ENCODE assay signal across 13 cellular contexts in the genomic region with DNA sequence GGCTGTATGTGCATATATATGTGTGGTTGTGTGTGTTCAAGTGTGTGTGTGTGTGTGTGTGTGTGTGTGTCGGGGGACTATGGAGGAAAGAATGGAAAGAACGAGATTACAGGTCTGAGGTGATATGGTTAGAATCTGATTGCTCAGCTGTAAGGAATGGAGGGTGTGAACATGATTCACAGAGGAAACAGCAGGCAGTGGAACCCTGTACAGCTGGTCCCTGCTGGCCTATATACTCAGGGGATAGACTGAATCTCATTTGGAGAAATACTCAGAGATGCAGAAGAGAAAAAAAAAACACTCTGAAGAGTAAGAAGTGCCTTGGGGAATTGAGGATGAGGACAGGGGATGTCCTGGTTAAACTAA.
DNase-seq lines count a peak whose midpoint lies in the region; ATAC-seq and TF ChIP-seq lines count a peak whose summit lies in the region.
"Had no signal": no experiment of that assay in that cellular context is flagged by ENCODE, and none has a peak within 500 bp of the region (broad histone marks: within the 10 kb centered on the region; RNA-seq: fewer than 3 reads in every experiment).

No MANE protein-coding gene starts in this region.

- TF ChIP-seq CTCF in kidney epithelial cell (IDR thresholded peaks at IDR 0.05; ENCODE audit: insufficient read depth, low read length, poor library complexity, severe bottlenecking) (no peak), type B pancreatic cell (conservative IDR thresholded peaks at IDR 0.05) (no peak), GM23338 (conservative IDR thresholded peaks at IDR 0.05; ENCODE audit: low read depth in 2 of 2) (no peak)

- no peak overlapping the region for H3K4me2 ChIP-seq in GM23338

- H3K27me3 Mint-ChIP-seq in type B pancreatic cell = no peaks in the 10 kb centered on the region
- H3K27me3 Mint-ChIP-seq in effector memory CD8-positive, alpha-beta T cell = no peaks in the 10 kb centered on the region
- H3K27me3 Mint-ChIP-seq in GM23338 (ENCODE audit: insufficient read depth, low read depth, poor library complexity) = peaks cover 2% of the 10 kb centered on the region
- H3K27me3 Mint-ChIP-seq: naive B cell; stimulated activated naive CD8-positive, alpha-beta T cell treated with anti-CD3 and anti-CD28 coated beads, Interleukin-15, amount 100 ng/mL, for 72 hours had no signal

- H3F3A ChIP-seq in GM23338 (replicated peaks; ENCODE audit: low read depth) = no peaks in the 10 kb centered on the region

- H2AFZ ChIP-seq in GM23338 = no peak overlapping the region

- H3K4me1 ChIP-seq in GM23338 (ENCODE audit: insufficient read depth) = no peaks in the 10 kb centered on the region

- H3K79me2 ChIP-seq in GM23338 (replicated peaks; ENCODE audit: insufficient read depth) = no peaks in the 10 kb centered on the region

- H3K4me1 Mint-ChIP-seq in type B pancreatic cell (ENCODE audit: unreplicated experiment) (peaks cover 14% of the 10 kb centered on the region), GM23338 (peaks cover 7% of the 10 kb centered on the region)
- no peaks in the 10 kb centered on the region for H3K4me1 Mint-ChIP-seq in effector memory CD8-positive, alpha-beta T cell (ENCODE audit: low read depth in 2 of 2)
- H3K4me1 Mint-ChIP-seq: naive B cell; stimulated activated naive CD8-positive, alpha-beta T cell treated with anti-CD3 and anti-CD28 coated beads, Interleukin-15, amount 100 ng/mL, for 72 hours had no signal

- peak overlapping the region; percentile 51 for H3K27ac Mint-ChIP-seq in type B pancreatic cell
- no peak overlapping the region for H3K27ac Mint-ChIP-seq in effector memory CD8-positive, alpha-beta T cell
- no peak overlapping the region for H3K27ac Mint-ChIP-seq in GM23338
- H3K27ac Mint-ChIP-seq: naive B cell; stimulated activated naive CD8-positive, alpha-beta T cell treated with anti-CD3 and anti-CD28 coated beads, Interleukin-15, amount 100 ng/mL, for 72 hours had no signal

- no peak for ATAC-seq in effector memory CD8-positive, alpha-beta T cell (replicated peaks)
- ATAC-seq in GM23338 = no peak
- ATAC-seq: stimulated activated naive CD8-positive, alpha-beta T cell treated with anti-CD3 and anti-CD28 coated beads, Interleukin-15, amount 100 ng/mL, for 72 hours had no signal

- H3K9me3 Mint-ChIP-seq in type B pancreatic cell = no peaks in the 10 kb centered on the region
- peaks cover 0 to 7% of the 10 kb centered on the region in 2 donors for H3K9me3 Mint-ChIP-seq in effector memory CD8-positive, alpha-beta T cell
- no peaks in the 10 kb centered on the region for H3K9me3 Mint-ChIP-seq in GM23338
- H3K9me3 Mint-ChIP-seq: H9 had no signal

- H3K4me3 ChIP-seq in kidney epithelial cell (ENCODE audit: low read depth, low read length) = no peak overlapping the region
- no peak overlapping the region for H3K4me3 ChIP-seq in GM23338
- H3K4me3 ChIP-seq: coronary artery had no signal

- no peaks in the 10 kb centered on the region for H3K36me3 ChIP-seq in kidney epithelial cell (ENCODE audit: control insufficient read depth, insufficient read depth, low read length)
- H3K36me3 ChIP-seq in GM23338 (ENCODE audit: insufficient read depth) = no peaks in the 10 kb centered on the region

- no peaks in the 10 kb centered on the region for H4K20me1 ChIP-seq in GM23338 (replicated peaks; ENCODE audit: insufficient read depth)

- H3K36me3 Mint-ChIP-seq in type B pancreatic cell (no peaks in the 10 kb centered on the region), GM23338 (ENCODE audit: low read depth) (no peaks in the 10 kb centered on the region)
- no peaks in the 10 kb centered on the region for H3K36me3 Mint-ChIP-seq in effector memory CD8-positive, alpha-beta T cell (ENCODE audit: insufficient read depth)
- H3K36me3 Mint-ChIP-seq: naive B cell had no signal

- H3K4me3 Mint-ChIP-seq in type B pancreatic cell (no peak overlapping the region), GM23338 (no peak overlapping the region)
- H3K4me3 Mint-ChIP-seq in effector memory CD8-positive, alpha-beta T cell = no peak overlapping the region
- H3K4me3 Mint-ChIP-seq: H9; naive B cell; stimulated activated naive CD8-positive, alpha-beta T cell treated with anti-CD3 and anti-CD28 coated beads, Interleukin-15, amount 100 ng/mL, for 72 hours had no signal

- no peaks in the 10 kb centered on the region for H3K27me3 ChIP-seq in kidney epithelial cell (ENCODE audit: control insufficient read depth, insufficient read depth, low read length)
- no peaks in the 10 kb centered on the region for H3K27me3 ChIP-seq in GM23338 (ENCODE audit: insufficient read depth)

- no peak overlapping the region for H3K27ac ChIP-seq in GM23338 (ENCODE audit: low read depth)
- H3K27ac ChIP-seq: coronary artery had no signal

- H3K9me2 ChIP-seq in GM23338 (ENCODE audit: insufficient read depth) = no peaks in the 10 kb centered on the region

- DNase-seq in NCI-H146 (lab: John Stamatoyannopoulos, UW) (peak; percentile 6), NCI-H146 treated with DMSO at 0.1 percent for 48 hours (lab: John Stamatoyannopoulos, UW; ENCODE audit: unreplicated experiment) (no peak), amniotic epithelial cell (ENCODE audit: low read depth) (peak; percentile 66), kidney epithelial cell (ENCODE audit: low read depth) (peak; percentile 88), type B pancreatic cell (ENCODE audit: extremely low spot score, unreplicated experiment) (no peak), NCI-H187 (lab: John Stamatoyannopoulos, UW) (no peak), GM23338 (ENCODE audit: low spot score) (no peak)
- no peak for DNase-seq in effector memory CD8-positive, alpha-beta T cell
- DNase-seq: activated CD4-positive, CD25-positive, alpha-beta regulatory T cell; H9; naive B cell; stimulated activated naive CD8-positive, alpha-beta T cell treated with anti-CD3 and anti-CD28 coated beads, Interleukin-15, amount 100 ng/mL, for 72 hours had no signal

TF ChIP-seq in GM23338, 12 proteins besides CTCF, POLR2A, EP300 and RAD21 (continues in another document):
- TF ChIP-seq, protein P1, sequence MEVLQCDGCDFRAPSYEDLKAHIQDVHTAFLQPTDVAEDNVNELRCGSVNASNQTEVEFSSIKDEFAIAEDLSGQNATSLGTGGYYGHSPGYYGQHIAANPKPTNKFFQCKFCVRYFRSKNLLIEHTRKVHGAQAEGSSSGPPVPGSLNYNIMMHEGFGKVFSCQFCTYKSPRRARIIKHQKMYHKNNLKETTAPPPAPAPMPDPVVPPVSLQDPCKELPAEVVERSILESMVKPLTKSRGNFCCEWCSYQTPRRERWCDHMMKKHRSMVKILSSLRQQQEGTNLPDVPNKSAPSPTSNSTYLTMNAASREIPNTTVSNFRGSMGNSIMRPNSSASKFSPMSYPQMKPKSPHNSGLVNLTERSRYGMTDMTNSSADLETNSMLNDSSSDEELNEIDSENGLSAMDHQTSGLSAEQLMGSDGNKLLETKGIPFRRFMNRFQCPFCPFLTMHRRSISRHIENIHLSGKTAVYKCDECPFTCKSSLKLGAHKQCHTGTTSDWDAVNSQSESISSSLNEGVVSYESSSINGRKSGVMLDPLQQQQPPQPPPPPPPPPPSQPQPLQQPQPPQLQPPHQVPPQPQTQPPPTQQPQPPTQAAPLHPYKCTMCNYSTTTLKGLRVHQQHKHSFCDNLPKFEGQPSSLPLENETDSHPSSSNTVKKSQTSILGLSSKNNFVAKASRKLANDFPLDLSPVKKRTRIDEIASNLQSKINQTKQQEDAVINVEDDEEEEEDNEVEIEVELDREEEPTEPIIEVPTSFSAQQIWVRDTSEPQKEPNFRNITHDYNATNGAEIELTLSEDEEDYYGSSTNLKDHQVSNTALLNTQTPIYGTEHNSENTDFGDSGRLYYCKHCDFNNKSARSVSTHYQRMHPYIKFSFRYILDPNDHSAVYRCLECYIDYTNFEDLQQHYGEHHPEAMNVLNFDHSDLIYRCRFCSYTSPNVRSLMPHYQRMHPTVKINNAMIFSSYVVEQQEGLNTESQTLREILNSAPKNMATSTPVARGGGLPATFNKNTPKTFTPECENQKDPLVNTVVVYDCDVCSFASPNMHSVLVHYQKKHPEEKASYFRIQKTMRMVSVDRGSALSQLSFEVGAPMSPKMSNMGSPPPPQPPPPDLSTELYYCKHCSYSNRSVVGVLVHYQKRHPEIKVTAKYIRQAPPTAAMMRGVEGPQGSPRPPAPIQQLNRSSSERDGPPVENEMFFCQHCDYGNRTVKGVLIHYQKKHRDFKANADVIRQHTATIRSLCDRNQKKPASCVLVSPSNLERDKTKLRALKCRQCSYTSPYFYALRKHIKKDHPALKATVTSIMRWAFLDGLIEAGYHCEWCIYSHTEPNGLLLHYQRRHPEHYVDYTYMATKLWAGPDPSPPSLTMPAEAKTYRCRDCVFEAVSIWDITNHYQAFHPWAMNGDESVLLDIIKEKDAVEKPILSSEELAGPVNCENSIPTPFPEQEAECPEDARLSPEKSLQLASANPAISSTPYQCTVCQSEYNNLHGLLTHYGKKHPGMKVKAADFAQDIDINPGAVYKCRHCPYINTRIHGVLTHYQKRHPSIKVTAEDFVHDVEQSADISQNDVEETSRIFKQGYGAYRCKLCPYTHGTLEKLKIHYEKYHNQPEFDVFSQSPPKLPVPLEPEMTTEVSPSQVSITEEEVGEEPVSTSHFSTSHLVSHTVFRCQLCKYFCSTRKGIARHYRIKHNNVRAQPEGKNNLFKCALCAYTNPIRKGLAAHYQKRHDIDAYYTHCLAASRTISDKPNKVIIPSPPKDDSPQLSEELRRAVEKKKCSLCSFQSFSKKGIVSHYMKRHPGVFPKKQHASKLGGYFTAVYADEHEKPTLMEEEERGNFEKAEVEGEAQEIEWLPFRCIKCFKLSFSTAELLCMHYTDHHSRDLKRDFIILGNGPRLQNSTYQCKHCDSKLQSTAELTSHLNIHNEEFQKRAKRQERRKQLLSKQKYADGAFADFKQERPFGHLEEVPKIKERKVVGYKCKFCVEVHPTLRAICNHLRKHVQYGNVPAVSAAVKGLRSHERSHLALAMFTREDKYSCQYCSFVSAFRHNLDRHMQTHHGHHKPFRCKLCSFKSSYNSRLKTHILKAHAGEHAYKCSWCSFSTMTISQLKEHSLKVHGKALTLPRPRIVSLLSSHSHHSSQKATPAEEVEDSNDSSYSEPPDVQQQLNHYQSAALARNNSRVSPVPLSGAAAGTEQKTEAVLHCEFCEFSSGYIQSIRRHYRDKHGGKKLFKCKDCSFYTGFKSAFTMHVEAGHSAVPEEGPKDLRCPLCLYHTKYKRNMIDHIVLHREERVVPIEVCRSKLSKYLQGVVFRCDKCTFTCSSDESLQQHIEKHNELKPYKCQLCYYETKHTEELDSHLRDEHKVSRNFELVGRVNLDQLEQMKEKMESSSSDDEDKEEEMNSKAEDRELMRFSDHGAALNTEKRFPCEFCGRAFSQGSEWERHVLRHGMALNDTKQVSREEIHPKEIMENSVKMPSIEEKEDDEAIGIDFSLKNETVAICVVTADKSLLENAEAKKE (CRISPR knock-in tag; IDR thresholded peaks at IDR 0.05) = no peak
- TF ChIP-seq POLR2AphosphoS5 (IDR thresholded peaks at IDR 0.05; ENCODE audit: low read depth) (no peak), NANOG (IDR thresholded peaks at IDR 0.05; ENCODE audit: borderline replicate concordance) (no peak)

Comparison
In these comparisons a context has a peak if more than half of its experiments do, and no peak if none do; other contexts are left out.
1. DNase-seq: peak in NCI-H146 (single experiment), amniotic epithelial cell (single experiment) and kidney epithelial cell (single experiment); none in NCI-H146 treated with DMSO at 0.1 percent for 48 hours (single experiment), type B pancreatic cell (single experiment), effector memory CD8-positive, alpha-beta T cell (0 of 3), NCI-H187 (0 of 2) and GM23338 (single experiment).